ENCODE assay signal across 1 cellular context in the genomic region with DNA sequence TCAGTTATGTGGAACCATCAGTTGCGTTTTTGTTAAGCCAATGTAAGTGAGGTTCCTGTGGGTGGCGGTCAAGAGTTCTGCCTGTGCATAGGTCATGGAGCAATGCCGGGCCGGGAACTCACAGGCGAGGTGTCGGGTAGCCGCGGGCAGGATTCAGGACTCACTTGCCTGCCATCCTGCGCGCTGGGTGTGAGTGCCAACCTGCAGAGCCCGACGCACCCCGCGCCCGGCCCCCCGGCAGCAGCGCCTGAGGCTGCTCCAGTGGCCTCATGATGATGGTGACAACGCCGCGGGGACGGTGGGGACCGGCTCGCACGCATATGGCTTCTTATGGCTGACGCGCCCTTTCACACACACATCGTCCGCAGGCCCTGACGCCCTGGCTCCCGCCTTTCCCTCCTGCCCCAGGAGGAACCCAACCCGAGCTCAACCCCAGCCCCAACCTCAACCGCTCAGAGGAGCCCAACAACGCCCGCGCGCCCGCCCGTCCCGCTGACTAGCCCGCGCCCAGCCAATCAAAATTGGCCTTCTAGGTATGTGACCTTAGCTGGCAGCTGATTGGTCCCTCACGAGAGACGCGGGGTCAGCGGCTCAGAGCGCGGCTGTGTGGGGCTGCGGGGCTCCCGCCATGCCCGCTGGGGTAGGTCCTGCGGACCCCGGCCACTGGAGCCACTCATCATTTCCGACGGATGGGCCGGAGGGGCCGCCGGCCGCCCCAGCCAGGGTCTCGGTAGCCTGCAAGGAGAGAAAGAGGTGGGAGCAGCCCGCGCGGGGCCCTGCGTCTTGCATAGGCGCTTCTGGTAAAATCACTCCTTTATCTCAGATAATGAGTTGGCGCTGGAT.
A peak's percentile ranks its signal among the peaks of the same experiment; 100 is the strongest.
TF ChIP-seq lines count a peak whose summit lies in the region.

A gene with protein sequence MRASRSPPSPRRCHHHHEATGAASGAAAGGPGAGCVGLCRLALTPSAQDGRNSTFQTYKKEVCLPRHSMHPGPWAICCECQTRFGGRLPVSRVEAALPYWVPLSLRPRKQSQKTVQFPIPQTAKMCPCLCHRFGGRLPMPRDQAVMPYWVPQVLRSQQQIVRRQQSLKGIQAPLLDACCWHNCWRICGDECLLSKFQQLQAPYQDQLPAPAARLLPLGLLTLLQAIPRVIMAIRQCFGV (minus strand): TSS at position 470 of the 843 bp plus-strand sequence. CDS start 150 bp downstream, at position 320.

TF ChIP-seq in HepG2, 621 proteins besides CTCF, POLR2A, EP300 and RAD21 (continued from another document and continues in another):
- TF ChIP-seq, protein P1, sequence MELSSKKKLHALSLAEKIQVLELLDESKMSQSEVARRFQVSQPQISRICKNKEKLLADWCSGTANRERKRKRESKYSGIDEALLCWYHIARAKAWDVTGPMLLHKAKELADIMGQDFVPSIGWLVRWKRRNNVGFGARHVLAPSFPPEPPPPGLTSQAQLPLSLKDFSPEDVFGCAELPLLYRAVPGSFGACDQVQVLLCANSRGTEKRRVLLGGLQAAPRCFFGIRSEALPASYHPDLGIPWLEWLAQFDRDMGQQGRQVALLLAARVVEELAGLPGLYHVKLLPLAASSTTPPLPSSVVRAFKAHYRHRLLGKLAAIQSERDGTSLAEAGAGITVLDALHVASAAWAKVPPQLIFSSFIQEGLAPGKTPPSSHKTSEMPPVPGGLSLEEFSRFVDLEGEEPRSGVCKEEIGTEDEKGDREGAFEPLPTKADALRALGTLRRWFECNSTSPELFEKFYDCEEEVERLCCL (CRISPR knock-in tag; IDR thresholded peaks at IDR 0.05; ENCODE audit: borderline replicate concordance): peak; percentile 85; the same call in 1 of the 2 replicates
- peak; percentile 91; the same call in 1 of the 2 replicates for TF ChIP-seq SMAD1 (CRISPR knock-in tag; IDR thresholded peaks at IDR 0.05; ENCODE audit: borderline replicate concordance, low read depth)
- TF ChIP-seq, protein P2, sequence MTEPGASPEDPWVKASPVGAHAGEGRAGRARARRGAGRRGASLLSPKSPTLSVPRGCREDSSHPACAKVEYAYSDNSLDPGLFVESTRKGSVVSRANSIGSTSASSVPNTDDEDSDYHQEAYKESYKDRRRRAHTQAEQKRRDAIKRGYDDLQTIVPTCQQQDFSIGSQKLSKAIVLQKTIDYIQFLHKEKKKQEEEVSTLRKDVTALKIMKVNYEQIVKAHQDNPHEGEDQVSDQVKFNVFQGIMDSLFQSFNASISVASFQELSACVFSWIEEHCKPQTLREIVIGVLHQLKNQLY (CRISPR knock-in tag; IDR thresholded peaks at IDR 0.05): peak; percentile 40; the same call in 1 of the 2 replicates
- TF ChIP-seq, protein P3, sequence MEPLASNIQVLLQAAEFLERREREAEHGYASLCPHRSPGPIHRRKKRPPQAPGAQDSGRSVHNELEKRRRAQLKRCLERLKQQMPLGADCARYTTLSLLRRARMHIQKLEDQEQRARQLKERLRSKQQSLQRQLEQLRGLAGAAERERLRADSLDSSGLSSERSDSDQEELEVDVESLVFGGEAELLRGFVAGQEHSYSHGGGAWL (CRISPR knock-in tag; IDR thresholded peaks at IDR 0.05): peak; percentile 77
- peak; percentile 33; the same call in 1 of the 2 replicates for TF ChIP-seq RELA (CRISPR knock-in tag; IDR thresholded peaks at IDR 0.05)
- TF ChIP-seq, protein P4, sequence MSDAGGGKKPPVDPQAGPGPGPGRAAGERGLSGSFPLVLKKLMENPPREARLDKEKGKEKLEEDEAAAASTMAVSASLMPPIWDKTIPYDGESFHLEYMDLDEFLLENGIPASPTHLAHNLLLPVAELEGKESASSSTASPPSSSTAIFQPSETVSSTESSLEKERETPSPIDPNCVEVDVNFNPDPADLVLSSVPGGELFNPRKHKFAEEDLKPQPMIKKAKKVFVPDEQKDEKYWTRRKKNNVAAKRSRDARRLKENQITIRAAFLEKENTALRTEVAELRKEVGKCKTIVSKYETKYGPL (CRISPR knock-in tag; IDR thresholded peaks at IDR 0.05): 0 out of 2 replicates have a peak, but pooled peaks have one; percentile 16
- TF ChIP-seq, protein P5, sequence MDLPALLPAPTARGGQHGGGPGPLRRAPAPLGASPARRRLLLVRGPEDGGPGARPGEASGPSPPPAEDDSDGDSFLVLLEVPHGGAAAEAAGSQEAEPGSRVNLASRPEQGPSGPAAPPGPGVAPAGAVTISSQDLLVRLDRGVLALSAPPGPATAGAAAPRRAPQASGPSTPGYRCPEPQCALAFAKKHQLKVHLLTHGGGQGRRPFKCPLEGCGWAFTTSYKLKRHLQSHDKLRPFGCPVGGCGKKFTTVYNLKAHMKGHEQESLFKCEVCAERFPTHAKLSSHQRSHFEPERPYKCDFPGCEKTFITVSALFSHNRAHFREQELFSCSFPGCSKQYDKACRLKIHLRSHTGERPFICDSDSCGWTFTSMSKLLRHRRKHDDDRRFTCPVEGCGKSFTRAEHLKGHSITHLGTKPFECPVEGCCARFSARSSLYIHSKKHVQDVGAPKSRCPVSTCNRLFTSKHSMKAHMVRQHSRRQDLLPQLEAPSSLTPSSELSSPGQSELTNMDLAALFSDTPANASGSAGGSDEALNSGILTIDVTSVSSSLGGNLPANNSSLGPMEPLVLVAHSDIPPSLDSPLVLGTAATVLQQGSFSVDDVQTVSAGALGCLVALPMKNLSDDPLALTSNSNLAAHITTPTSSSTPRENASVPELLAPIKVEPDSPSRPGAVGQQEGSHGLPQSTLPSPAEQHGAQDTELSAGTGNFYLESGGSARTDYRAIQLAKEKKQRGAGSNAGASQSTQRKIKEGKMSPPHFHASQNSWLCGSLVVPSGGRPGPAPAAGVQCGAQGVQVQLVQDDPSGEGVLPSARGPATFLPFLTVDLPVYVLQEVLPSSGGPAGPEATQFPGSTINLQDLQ (CRISPR knock-in tag; IDR thresholded peaks at IDR 0.05): no peak
- TF ChIP-seq CENPT (CRISPR knock-in tag; IDR thresholded peaks at IDR 0.05; ENCODE audit: low read depth): 0 out of 2 replicates have a peak, but pooled peaks have one; percentile 58
- no peak for TF ChIP-seq ZNF382 (CRISPR knock-in tag; IDR thresholded peaks at IDR 0.05; ENCODE audit: borderline replicate concordance)
- TF ChIP-seq NR2F6 (IDR thresholded peaks at IDR 0.05): no peak
- TF ChIP-seq NR2F6 (CRISPR knock-in tag; IDR thresholded peaks at IDR 0.05): peak; percentile 49
- no peak; the same call in 1 of the 2 replicates for TF ChIP-seq ZNF30 (CRISPR knock-in tag; IDR thresholded peaks at IDR 0.05)
- TF ChIP-seq ZNF354B (CRISPR knock-in tag; IDR thresholded peaks at IDR 0.05): no peak
- TF ChIP-seq, protein P6, sequence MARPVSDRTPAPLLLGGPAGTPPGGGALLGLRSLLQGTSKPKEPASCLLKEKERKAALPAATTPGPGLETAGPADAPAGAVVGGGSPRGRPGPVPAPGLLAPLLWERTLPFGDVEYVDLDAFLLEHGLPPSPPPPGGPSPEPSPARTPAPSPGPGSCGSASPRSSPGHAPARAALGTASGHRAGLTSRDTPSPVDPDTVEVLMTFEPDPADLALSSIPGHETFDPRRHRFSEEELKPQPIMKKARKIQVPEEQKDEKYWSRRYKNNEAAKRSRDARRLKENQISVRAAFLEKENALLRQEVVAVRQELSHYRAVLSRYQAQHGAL (CRISPR knock-in tag; IDR thresholded peaks at IDR 0.05; ENCODE audit: not compliant biosample characterization): peak; percentile 4
- TF ChIP-seq, protein P7, sequence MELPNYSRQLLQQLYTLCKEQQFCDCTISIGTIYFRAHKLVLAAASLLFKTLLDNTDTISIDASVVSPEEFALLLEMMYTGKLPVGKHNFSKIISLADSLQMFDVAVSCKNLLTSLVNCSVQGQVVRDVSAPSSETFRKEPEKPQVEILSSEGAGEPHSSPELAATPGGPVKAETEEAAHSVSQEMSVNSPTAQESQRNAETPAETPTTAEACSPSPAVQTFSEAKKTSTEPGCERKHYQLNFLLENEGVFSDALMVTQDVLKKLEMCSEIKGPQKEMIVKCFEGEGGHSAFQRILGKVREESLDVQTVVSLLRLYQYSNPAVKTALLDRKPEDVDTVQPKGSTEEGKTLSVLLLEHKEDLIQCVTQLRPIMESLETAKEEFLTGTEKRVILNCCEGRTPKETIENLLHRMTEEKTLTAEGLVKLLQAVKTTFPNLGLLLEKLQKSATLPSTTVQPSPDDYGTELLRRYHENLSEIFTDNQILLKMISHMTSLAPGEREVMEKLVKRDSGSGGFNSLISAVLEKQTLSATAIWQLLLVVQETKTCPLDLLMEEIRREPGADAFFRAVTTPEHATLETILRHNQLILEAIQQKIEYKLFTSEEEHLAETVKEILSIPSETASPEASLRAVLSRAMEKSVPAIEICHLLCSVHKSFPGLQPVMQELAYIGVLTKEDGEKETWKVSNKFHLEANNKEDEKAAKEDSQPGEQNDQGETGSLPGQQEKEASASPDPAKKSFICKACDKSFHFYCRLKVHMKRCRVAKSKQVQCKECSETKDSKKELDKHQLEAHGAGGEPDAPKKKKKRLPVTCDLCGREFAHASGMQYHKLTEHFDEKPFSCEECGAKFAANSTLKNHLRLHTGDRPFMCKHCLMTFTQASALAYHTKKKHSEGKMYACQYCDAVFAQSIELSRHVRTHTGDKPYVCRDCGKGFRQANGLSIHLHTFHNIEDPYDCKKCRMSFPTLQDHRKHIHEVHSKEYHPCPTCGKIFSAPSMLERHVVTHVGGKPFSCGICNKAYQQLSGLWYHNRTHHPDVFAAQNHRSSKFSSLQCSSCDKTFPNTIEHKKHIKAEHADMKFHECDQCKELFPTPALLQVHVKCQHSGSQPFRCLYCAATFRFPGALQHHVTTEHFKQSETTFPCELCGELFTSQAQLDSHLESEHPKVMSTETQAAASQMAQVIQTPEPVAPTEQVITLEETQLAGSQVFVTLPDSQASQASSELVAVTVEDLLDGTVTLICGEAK (IDR thresholded peaks at IDR 0.05): no peak
- TF ChIP-seq, protein P7 (CRISPR knock-in tag; IDR thresholded peaks at IDR 0.05): peak; percentile 69; the same call in 1 of the 2 replicates
- TF ChIP-seq FOSL2 (CRISPR knock-in tag; IDR thresholded peaks at IDR 0.05): peak; percentile 39; the same call in 1 of the 2 replicates
- TF ChIP-seq SAFB2 (CRISPR knock-in tag; IDR thresholded peaks at IDR 0.05; ENCODE audit: borderline replicate concordance, low read depth): peak; percentile 74; the same call in 1 of the 2 replicates
- TF ChIP-seq ZNF766 (CRISPR knock-in tag; IDR thresholded peaks at IDR 0.05; ENCODE audit: borderline replicate concordance): peak; percentile 84; the same call in 1 of the 2 replicates
- peak; percentile 93 for TF ChIP-seq ZNF781 (CRISPR knock-in tag; IDR thresholded peaks at IDR 0.05; ENCODE audit: borderline replicate concordance, not compliant biosample characterization)
- TF ChIP-seq, protein P8, sequence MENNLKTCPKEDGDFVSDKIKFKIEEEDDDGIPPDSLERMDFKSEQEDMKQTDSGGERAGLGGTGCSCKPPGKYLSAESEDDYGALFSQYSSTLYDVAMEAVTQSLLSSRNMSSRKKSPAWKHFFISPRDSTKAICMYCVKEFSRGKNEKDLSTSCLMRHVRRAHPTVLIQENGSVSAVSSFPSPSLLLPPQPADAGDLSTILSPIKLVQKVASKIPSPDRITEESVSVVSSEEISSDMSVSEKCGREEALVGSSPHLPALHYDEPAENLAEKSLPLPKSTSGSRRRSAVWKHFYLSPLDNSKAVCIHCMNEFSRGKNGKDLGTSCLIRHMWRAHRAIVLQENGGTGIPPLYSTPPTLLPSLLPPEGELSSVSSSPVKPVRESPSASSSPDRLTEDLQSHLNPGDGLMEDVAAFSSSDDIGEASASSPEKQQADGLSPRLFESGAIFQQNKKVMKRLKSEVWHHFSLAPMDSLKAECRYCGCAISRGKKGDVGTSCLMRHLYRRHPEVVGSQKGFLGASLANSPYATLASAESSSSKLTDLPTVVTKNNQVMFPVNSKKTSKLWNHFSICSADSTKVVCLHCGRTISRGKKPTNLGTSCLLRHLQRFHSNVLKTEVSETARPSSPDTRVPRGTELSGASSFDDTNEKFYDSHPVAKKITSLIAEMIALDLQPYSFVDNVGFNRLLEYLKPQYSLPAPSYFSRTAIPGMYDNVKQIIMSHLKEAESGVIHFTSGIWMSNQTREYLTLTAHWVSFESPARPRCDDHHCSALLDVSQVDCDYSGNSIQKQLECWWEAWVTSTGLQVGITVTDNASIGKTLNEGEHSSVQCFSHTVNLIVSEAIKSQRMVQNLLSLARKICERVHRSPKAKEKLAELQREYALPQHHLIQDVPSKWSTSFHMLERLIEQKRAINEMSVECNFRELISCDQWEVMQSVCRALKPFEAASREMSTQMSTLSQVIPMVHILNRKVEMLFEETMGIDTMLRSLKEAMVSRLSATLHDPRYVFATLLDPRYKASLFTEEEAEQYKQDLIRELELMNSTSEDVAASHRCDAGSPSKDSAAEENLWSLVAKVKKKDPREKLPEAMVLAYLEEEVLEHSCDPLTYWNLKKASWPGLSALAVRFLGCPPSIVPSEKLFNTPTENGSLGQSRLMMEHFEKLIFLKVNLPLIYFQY (CRISPR knock-in tag; IDR thresholded peaks at IDR 0.05; ENCODE audit: borderline replicate concordance): peak; percentile 52; the same call in 1 of the 2 replicates
- peak; percentile 89; the same call in 1 of the 2 replicates for TF ChIP-seq CBFB (CRISPR knock-in tag; IDR thresholded peaks at IDR 0.05)
- TF ChIP-seq ZNF83 (CRISPR knock-in tag; IDR thresholded peaks at IDR 0.05; ENCODE audit: borderline replicate concordance): peak; percentile 51; the same call in 1 of the 2 replicates
- TF ChIP-seq, protein P9, sequence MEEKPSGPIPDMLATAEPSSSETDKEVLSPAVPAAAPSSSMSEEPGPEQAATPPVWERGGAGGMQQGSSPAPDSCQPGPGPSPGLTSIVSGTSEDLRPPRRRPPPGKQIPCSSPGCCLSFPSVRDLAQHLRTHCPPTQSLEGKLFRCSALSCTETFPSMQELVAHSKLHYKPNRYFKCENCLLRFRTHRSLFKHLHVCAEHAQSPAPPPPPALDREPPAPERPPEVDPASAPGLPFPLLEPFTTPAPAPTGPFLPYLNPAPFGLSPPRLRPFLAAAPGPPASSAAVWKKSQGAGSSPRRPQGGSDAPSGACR (CRISPR knock-in tag; IDR thresholded peaks at IDR 0.05): no peak; the same call in 1 of the 2 replicates
- peak; percentile 94 for TF ChIP-seq SNAI1 (CRISPR knock-in tag; IDR thresholded peaks at IDR 0.05; ENCODE audit: borderline replicate concordance)
- peak; percentile 77 for TF ChIP-seq SPEN (CRISPR knock-in tag; IDR thresholded peaks at IDR 0.05; ENCODE audit: low read depth)
- peak; percentile 74; the same call in 1 of the 2 replicates for TF ChIP-seq STAT5B (CRISPR knock-in tag; IDR thresholded peaks at IDR 0.05)
